In the genomic region with DNA sequence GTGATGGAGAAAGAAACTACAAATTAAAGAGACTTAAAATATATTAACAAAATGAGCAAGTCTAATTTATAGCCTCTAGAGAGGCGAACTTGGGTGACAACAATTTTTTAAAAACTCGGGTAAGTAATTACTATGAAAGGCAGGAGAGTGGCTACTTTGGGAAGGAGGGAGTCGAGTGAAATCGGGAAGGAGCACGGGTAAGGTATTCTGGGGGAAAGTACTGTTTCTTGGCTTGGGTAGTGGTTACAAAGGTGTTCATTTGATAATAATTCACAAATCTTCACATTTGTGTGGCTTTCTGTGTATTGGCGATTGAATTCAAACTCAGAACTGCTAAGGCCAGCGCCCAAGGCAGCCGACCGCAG, we compare ENCODE assay signal across 8 cellular contexts. TPM values are rescaled to one million over a fixed set of nuclear protein-coding genes. Genes with fewer than 3 reads are reported as not detected.
DNase-seq lines count a peak whose midpoint lies in the region; ATAC-seq and TF ChIP-seq lines count a peak whose summit lies in the region.

No MANE protein-coding gene starts in this region.

- no peak overlapping the region; the same call in 1 of the 2 replicates for H3K9ac ChIP-seq in MM.1S (ENCODE audit: low read length)
- H3K9ac ChIP-seq in colonic mucosa (ENCODE audit: low read depth in 2 of 2, low read length in 2 of 2) = peak overlapping the region in 1 of 2 donors; percentile 19

- peaks cover 9% of the 10 kb centered on the region; the same call in 1 of the 2 replicates for H3F3A ChIP-seq in MM.1S (ENCODE audit: insufficient read depth, low read length)

- peak overlapping the region; percentile 74 to 95 (median 90) for H3K4me3 Mint-ChIP-seq in CD4-positive, CD25-positive, alpha-beta regulatory T cell

- no peaks in the 10 kb centered on the region for H3K36me3 Mint-ChIP-seq in CD4-positive, CD25-positive, alpha-beta regulatory T cell

- H3K4me1 Mint-ChIP-seq in CD4-positive, CD25-positive, alpha-beta regulatory T cell = peaks cover 0 to 26% (median 13%) of the 10 kb centered on the region in 4 donors

- H2AFZ ChIP-seq in MM.1S (ENCODE audit: low read length) = peak overlapping the region; percentile 46

- no peaks in the 10 kb centered on the region for H3K36me3 ChIP-seq in CD4-positive, CD25-positive, alpha-beta regulatory T cell (ENCODE audit: control insufficient read depth, insufficient read depth, low read length)
- H3K36me3 ChIP-seq in MM.1S (replicated peaks; ENCODE audit: insufficient read depth, low read length) (no peaks in the 10 kb centered on the region), colonic mucosa (no peaks in the 10 kb centered on the region), neutrophil (no peaks in the 10 kb centered on the region)

- H3K9me3 ChIP-seq in CD4-positive, CD25-positive, alpha-beta regulatory T cell (ENCODE audit: control insufficient read depth in 2 of 2, low read length in 2 of 2) = no peaks in the 10 kb centered on the region
- H3K9me3 ChIP-seq in MM.1S (replicated peaks; ENCODE audit: insufficient read depth, low read length) = no peaks in the 10 kb centered on the region
- H3K9me3 ChIP-seq in colonic mucosa = no peaks in the 10 kb centered on the region
- no peaks in the 10 kb centered on the region for H3K9me3 ChIP-seq in neutrophil

- H3K27ac Mint-ChIP-seq in CD4-positive, CD25-positive, alpha-beta regulatory T cell = peak overlapping the region; percentile 76 to 96 (median 87)

- no peaks in the 10 kb centered on the region for H3K9me3 Mint-ChIP-seq in CD4-positive, CD25-positive, alpha-beta regulatory T cell

- no peaks in the 10 kb centered on the region for H4K20me1 ChIP-seq in MM.1S (ENCODE audit: insufficient read depth, low read length)

- no peak for DNase-seq in CD4-positive, CD25-positive, alpha-beta regulatory T cell
- no peak for DNase-seq in MM.1S
- DNase-seq in colonic mucosa = no peak
- no peak for DNase-seq in NCI-H2081 (lab: John Stamatoyannopoulos, UW)
- no peak for DNase-seq in iPS-NIHi11 (ENCODE audit: low spot score)
- no peak for DNase-seq in 8988T
- no peak for DNase-seq in cerebellum (ENCODE audit: low spot score)

- no peaks in the 10 kb centered on the region for H3K9me2 ChIP-seq in MM.1S (replicated peaks; ENCODE audit: insufficient read depth, low read length)

- TF ChIP-seq CTCF in MM.1S (IDR thresholded peaks at IDR 0.05; ENCODE audit: low read length) = no peak
- TF ChIP-seq CTCF in colonic mucosa (IDR thresholded peaks at IDR 0.05) = no peak
- no peak for TF ChIP-seq CTCF in neutrophil (IDR thresholded peaks at IDR 0.05)

- H3K27ac ChIP-seq in CD4-positive, CD25-positive, alpha-beta regulatory T cell (ENCODE audit: insufficient read depth, low read length, poor library complexity, severe bottlenecking) = peak overlapping the region; percentile 61
- no peak overlapping the region for H3K27ac ChIP-seq in MM.1S (ENCODE audit: low read length)
- H3K27ac ChIP-seq in colonic mucosa = peak overlapping the region; percentile 81
- H3K27ac ChIP-seq in neutrophil = no peak overlapping the region

- intact Hi-C loops in colonic mucosa (cut with DNase I) = loop anchor here (1.0 kb wide), 1 partner anchor 187 kb away; no protein-coding TSS in a partner anchor

- H3K4me2 ChIP-seq in MM.1S (ENCODE audit: low read depth, low read length) = peak overlapping the region; percentile 28; the same call in 1 of the 2 replicates

- H3K4me3 ChIP-seq in CD4-positive, CD25-positive, alpha-beta regulatory T cell (ENCODE audit: low read depth, low read length) = no peak overlapping the region
- H3K4me3 ChIP-seq in MM.1S (ENCODE audit: low read length) = no peak overlapping the region
- H3K4me3 ChIP-seq in colonic mucosa = no peak overlapping the region
- H3K4me3 ChIP-seq in neutrophil (ENCODE audit: low read depth in 1 of 2, low read length in 1 of 2) = peak overlapping the region; percentile 43 to 56

- ATAC-seq in CD4-positive, CD25-positive, alpha-beta regulatory T cell (ENCODE audit: low read depth in 2 of 2) = no peak

- H3K4me1 ChIP-seq in CD4-positive, CD25-positive, alpha-beta regulatory T cell (ENCODE audit: control insufficient read depth, insufficient read depth, low read length, poor library complexity, severe bottlenecking) = peaks cover 24% of the 10 kb centered on the region
- H3K4me1 ChIP-seq in MM.1S (ENCODE audit: low read length) (peaks cover 4% of the 10 kb centered on the region; the same call in 1 of the 2 replicates), colonic mucosa (no peaks in the 10 kb centered on the region), neutrophil (ENCODE audit: control insufficient read depth in 1 of 2, insufficient read depth in 1 of 2, low read depth in 1 of 2, low read length in 1 of 2) (peaks cover 19 to 22% of the 10 kb centered on the region in 2 experiments)

- H3K79me2 ChIP-seq in MM.1S (ENCODE audit: low read length) = no peaks in the 10 kb centered on the region

- H3K27me3 ChIP-seq in CD4-positive, CD25-positive, alpha-beta regulatory T cell (ENCODE audit: control insufficient read depth, insufficient read depth, low read length) = no peaks in the 10 kb centered on the region
- H3K27me3 ChIP-seq in MM.1S (replicated peaks; ENCODE audit: insufficient read depth, low read length) (no peaks in the 10 kb centered on the region), colonic mucosa (no peaks in the 10 kb centered on the region), neutrophil (peaks cover 99% of the 10 kb centered on the region)

- peaks cover 23% of the 10 kb centered on the region for H3K27me3 Mint-ChIP-seq in CD4-positive, CD25-positive, alpha-beta regulatory T cell

RNA-seq across cellular contexts. Expression of a gene that starts 32.9 kb away (rescaled TPM):
- total RNA-seq in CD4-positive, CD25-positive, alpha-beta regulatory T cell = not detected
- not detected for polyA plus RNA-seq in CD4-positive, CD25-positive, alpha-beta regulatory T cell
- total RNA-seq in colonic mucosa (under 1 TPM; 0.30 to 0.37 TPM), cerebellum (15.8 TPM)

Comparison
In these comparisons a context has a peak if more than half of its experiments do, and no peak if none do; other contexts are left out.
1. H3K27ac ChIP-seq: peak in CD4-positive, CD25-positive, alpha-beta regulatory T cell (single experiment) and colonic mucosa (single experiment); none in MM.1S (single experiment) and neutrophil (single experiment).
2. H3K4me3 ChIP-seq: peak in neutrophil (2 of 2); none in CD4-positive, CD25-positive, alpha-beta regulatory T cell (single experiment), MM.1S (single experiment) and colonic mucosa (single experiment).
3. RNA of a gene that starts 32.9 kb away (total RNA-seq): 15.8 TPM in cerebellum (single experiment); 0.30 to 0.37 TPM in colonic mucosa and not detected in CD4-positive, CD25-positive, alpha-beta regulatory T cell (single experiment); every median in the first group is over 10 times any median in the second.